Comparison of ENCODE assay signal across 30 cellular contexts in the genomic region with DNA sequence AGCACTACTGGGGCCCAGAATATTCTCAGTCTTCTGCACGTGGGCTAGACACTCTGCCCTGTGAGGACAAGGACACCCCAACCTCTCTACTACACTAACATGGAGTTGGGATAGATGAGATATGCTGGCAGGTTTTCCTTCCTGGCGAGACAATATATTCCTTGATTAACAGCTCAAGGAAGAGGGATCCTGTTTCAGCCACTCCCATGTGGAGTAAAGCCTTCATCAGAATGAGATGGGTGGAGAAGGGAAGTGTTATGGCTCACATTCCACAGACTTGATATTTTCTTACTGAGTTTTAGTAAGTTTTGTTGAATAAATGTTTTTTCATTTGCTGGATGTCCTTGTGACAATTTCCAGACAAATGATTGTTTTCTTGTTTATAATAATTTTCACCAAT.
"Had no signal": no experiment of that assay in that cellular context is flagged by ENCODE, and none has a peak within 500 bp of the region (broad histone marks: within the 10 kb centered on the region; RNA-seq: fewer than 3 reads in every experiment).

No MANE protein-coding gene starts in this region.

- H3K9me3 Mint-ChIP-seq: activated T-helper 17 cell treated with anti-CD3 and anti-CD28 coated beads, Interleukin-2, amount 50 U/mL, for 72 hours had no signal

- ATAC-seq: activated CD8-positive, alpha-beta T cell treated with anti-CD3 and anti-CD28 coated beads for 36 hours; activated T-cell treated with anti-CD3 and anti-CD28 coated beads, Interleukin-2, amount 50 U/mL, for 72 hours; activated T-helper 17 cell treated with anti-CD3 and anti-CD28 coated beads, Interleukin-2, amount 50 U/mL, for 72 hours; Right ventricle myocardium inferior; SK-N-SH treated with all-trans-retinoic acid at 6 μM for 48 hours had no signal

- H3K4me1 Mint-ChIP-seq: activated CD4-positive, alpha-beta T cell treated with anti-CD3 and anti-CD28 coated beads, Interleukin-2, amount 10 ng/mL, durations not matched to agents 24 days and 14 days; activated naive CD4-positive, alpha-beta T cell treated with anti-CD3 and anti-CD28 coated beads, Interleukin-2, amount 50 U/mL, for 24 hours; activated naive CD8-positive, alpha-beta T cell treated with anti-CD3 and anti-CD28 coated beads, Interleukin-2, amount 10 ng/mL, durations not matched to agents 7 days and 5 days; activated T-helper 17 cell treated with anti-CD3 and anti-CD28 coated beads, Interleukin-2, amount 50 U/mL, for 72 hours had no signal

- H3K4me3 ChIP-seq: ascending aorta, Peyer's patch had no signal

- H3K27ac ChIP-seq: ascending aorta, Peyer's patch, VCaP had no signal

- H3K9me3 ChIP-seq: ascending aorta, Peyer's patch had no signal

- H3K27me3 Mint-ChIP-seq: activated CD4-positive, alpha-beta T cell treated with anti-CD3 and anti-CD28 coated beads, Interleukin-2, amount 10 ng/mL, durations not matched to agents 24 days and 14 days; activated CD8-positive, alpha-beta T cell treated with anti-CD3 and anti-CD28 coated beads for 36 hours; activated naive CD4-positive, alpha-beta T cell treated with anti-CD3 and anti-CD28 coated beads, Interleukin-2, amount 50 U/mL, for 24 hours; activated naive CD8-positive, alpha-beta T cell treated with anti-CD3 and anti-CD28 coated beads, Interleukin-2, amount 10 ng/mL, durations not matched to agents 7 days and 5 days; activated T-helper 17 cell treated with anti-CD3 and anti-CD28 coated beads, Interleukin-2, amount 50 U/mL, for 72 hours had no signal

- H3K4me1 ChIP-seq: ascending aorta, Peyer's patch had no signal

- H3K27ac Mint-ChIP-seq: activated CD4-positive, alpha-beta T cell treated with anti-CD3 and anti-CD28 coated beads, Interleukin-2, amount 10 ng/mL, durations not matched to agents 24 days and 14 days; activated CD8-positive, alpha-beta T cell treated with anti-CD3 and anti-CD28 coated beads for 36 hours; activated naive CD4-positive, alpha-beta T cell treated with anti-CD3 and anti-CD28 coated beads, Interleukin-2, amount 50 U/mL, for 24 hours; activated naive CD8-positive, alpha-beta T cell treated with anti-CD3 and anti-CD28 coated beads, Interleukin-2, amount 10 ng/mL, durations not matched to agents 7 days and 5 days; activated T-cell treated with anti-CD3 and anti-CD28 coated beads, Interleukin-2, amount 50 U/mL, for 72 hours; activated T-helper 17 cell treated with anti-CD3 and anti-CD28 coated beads, Interleukin-2, amount 50 U/mL, for 72 hours had no signal

- H3K36me3 Mint-ChIP-seq: activated naive CD4-positive, alpha-beta T cell treated with anti-CD3 and anti-CD28 coated beads, Interleukin-2, amount 50 U/mL, for 24 hours; activated naive CD8-positive, alpha-beta T cell treated with anti-CD3 and anti-CD28 coated beads, Interleukin-2, amount 10 ng/mL, durations not matched to agents 7 days and 5 days had no signal

- H3K27me3 ChIP-seq: ascending aorta, Peyer's patch had no signal

- H3K36me3 ChIP-seq: ascending aorta, Peyer's patch had no signal

- DNase-seq: activated CD4-positive, alpha-beta T cell treated with anti-CD3 and anti-CD28 coated beads for 1 hour; activated CD4-positive, alpha-beta T cell treated with anti-CD3 and anti-CD28 coated beads, Interleukin-2, amount 10 ng/mL, durations not matched to agents 24 days and 14 days; activated CD4-positive, alpha-beta T cell treated with anti-CD3 and anti-CD28 coated beads, Interleukin-2, amount 50 U/mL, for 4 hours; activated CD4-positive, CD25-positive, alpha-beta regulatory T cell; activated CD8-positive, alpha-beta T cell treated with anti-CD3 and anti-CD28 coated beads for 36 hours; activated effector memory CD4-positive, alpha-beta T cell treated with anti-CD3 and anti-CD28 coated beads, Interleukin-2, amount 50 U/mL, for 16 hours; activated naive CD4-positive, alpha-beta T cell; activated naive CD8-positive, alpha-beta T cell treated with anti-CD3 and anti-CD28 coated beads, Interleukin-2, amount 10 ng/mL, durations not matched to agents 7 days and 5 days; activated T-cell treated with anti-CD3 and anti-CD28 coated beads, Interleukin-2, amount 50 U/mL, for 1 hour; activated T-cell treated with anti-CD3 and anti-CD28 coated beads, Interleukin-2, amount 50 U/mL, for 72 hours; amygdala; NCI-H1092 treated with DMSO at 0.1 percent for 48 hours; NCI-H1417; NCI-H187; NCI-H2029 treated with DMSO at 0.1 percent for 48 hours; NCI-H2107; NCI-H345; NCI-H524 treated with DMSO at 0.1 percent for 48 hours; Peyer's patch; RPMI8226; SIG-M5; T-helper 1 cell; T-helper 2 cell; T-helper 9 cell had no signal

- H3K4me3 Mint-ChIP-seq: activated CD4-positive, alpha-beta T cell treated with anti-CD3 and anti-CD28 coated beads, Interleukin-2, amount 10 ng/mL, durations not matched to agents 24 days and 14 days; activated CD8-positive, alpha-beta T cell treated with anti-CD3 and anti-CD28 coated beads for 36 hours; activated naive CD4-positive, alpha-beta T cell treated with anti-CD3 and anti-CD28 coated beads, Interleukin-2, amount 50 U/mL, for 24 hours; activated naive CD8-positive, alpha-beta T cell treated with anti-CD3 and anti-CD28 coated beads, Interleukin-2, amount 10 ng/mL, durations not matched to agents 7 days and 5 days; activated T-cell treated with anti-CD3 and anti-CD28 coated beads, Interleukin-2, amount 50 U/mL, for 72 hours; activated T-helper 17 cell treated with anti-CD3 and anti-CD28 coated beads, Interleukin-2, amount 50 U/mL, for 72 hours had no signal
